In genomic region chr16:67174706-67175231, GRCh38 we compare ENCODE assay signal across 6 cellular contexts. TPM values are rescaled to one million over a fixed set of nuclear protein-coding genes. Genes with fewer than 3 reads are reported as not detected.
DNase-seq lines count a peak whose midpoint lies in the region; ATAC-seq, FAIRE-seq and TF ChIP-seq lines count a peak whose summit lies in the region.

No MANE protein-coding gene starts in this region.

- no peaks in the 10 kb centered on the region for H3K9me3 Mint-ChIP-seq in stimulated activated effector memory CD8-positive, alpha-beta T cell treated with anti-CD3 and anti-CD28 coated beads, Interleukin-12 subunit alpha, Interleukin-12 subunit beta, amount 100 ng/mL, for 72 hours

- TF ChIP-seq CTCF in PC-9 (conservative IDR thresholded peaks at IDR 0.05) (no peak), endothelial cell of umbilical vein (IDR thresholded peaks at IDR 0.05; ENCODE audit: extremely low read depth in 1 of 2, insufficient read depth in 1 of 2, low read depth in 1 of 2, low read length in 2 of 2) (no peak)

- peak overlapping the region; percentile 14 for H3K9ac ChIP-seq in endothelial cell of umbilical vein (replicated peaks; ENCODE audit: extremely low read depth, insufficient read depth, low read length)

- H3K36me3 ChIP-seq in PC-9 (ENCODE audit: low read depth) = no peaks in the 10 kb centered on the region
- H3K36me3 ChIP-seq in endothelial cell of umbilical vein (ENCODE audit: control insufficient read depth in 2 of 2, extremely low read depth in 1 of 2, insufficient read depth in 2 of 2, low read length in 2 of 2) = no peaks in the 10 kb centered on the region

- H3K4me3 Mint-ChIP-seq in stimulated activated effector memory CD8-positive, alpha-beta T cell treated with anti-CD3 and anti-CD28 coated beads, Interleukin-12 subunit alpha, Interleukin-12 subunit beta, amount 100 ng/mL, for 72 hours = peak overlapping the region; percentile 95

- H3K27me3 ChIP-seq in PC-9 (ENCODE audit: insufficient read depth, low read depth) (no peaks in the 10 kb centered on the region), endothelial cell of umbilical vein (ENCODE audit: control insufficient read depth in 2 of 2, insufficient read depth in 2 of 2, low read length in 2 of 2) (no peaks in the 10 kb centered on the region)

- ATAC-seq in stimulated activated effector memory CD8-positive, alpha-beta T cell treated with anti-CD3 and anti-CD28 coated beads, Interleukin-12 subunit alpha, Interleukin-12 subunit beta, amount 100 ng/mL, for 72 hours = no peak

- H3K9me1 ChIP-seq in endothelial cell of umbilical vein (replicated peaks; ENCODE audit: control insufficient read depth, extremely low read depth, insufficient read depth, low read length) = no peaks in the 10 kb centered on the region

- H3K79me2 ChIP-seq in PC-9 (ENCODE audit: low read depth) = peaks cover 15% of the 10 kb centered on the region; the same call in 1 of the 2 replicates
- H3K79me2 ChIP-seq in endothelial cell of umbilical vein (ENCODE audit: control insufficient read depth, insufficient read depth, low read length) = no peaks in the 10 kb centered on the region

- CTCF ChIA-PET in PC-9 (lab: Charles Lee) = no interaction called here
- CTCF ChIA-PET in endothelial cell of umbilical vein (lab: Charles Lee) = interaction anchor here (0.8 to 3.2 kb wide), 9 partner anchors 11 to 344 kb away, joined by 3 to 25 read pairs (median 12); partner anchors contain the start of genes ELMO3, FBXL8, HSF4 and NAE1

- H3K27ac ChIP-seq in PC-9 (peak overlapping the region; percentile 64), endothelial cell of umbilical vein (ENCODE audit: insufficient read depth, low read depth, low read length) (peak overlapping the region; percentile 4)

- TF ChIP-seq POLR2A in endothelial cell of umbilical vein (IDR thresholded peaks at IDR 0.05; ENCODE audit: low read depth, low read length) = no peak

- H3K4me1 ChIP-seq in PC-9 (replicated peaks; ENCODE audit: insufficient read depth) (peaks cover 56% of the 10 kb centered on the region), endothelial cell of umbilical vein (ENCODE audit: control insufficient read depth, extremely low read depth, insufficient read depth, low read length) (peaks cover 26% of the 10 kb centered on the region)

- no TSS peak for BruUV-seq in PC-9 (replicated peaks; lab: Mats Ljungman, UMichigan)
- BruUV-seq in endothelial cell of umbilical vein (replicated peaks; lab: Mats Ljungman, UMichigan) = TSS peak; percentile 6

- H3K4me3 ChIP-seq in PC-9 (peak overlapping the region; percentile 57), endothelial cell of umbilical vein (replicated peaks in 1 of 3; ENCODE audit: insufficient read depth in 1 of 3, low read depth in 1 of 3, low read length in 3 of 3) (peak overlapping the region in 2 of 3 experiments; percentile 27 to 32)

- peaks cover 76% of the 10 kb centered on the region for H3F3A ChIP-seq in PC-9 (ENCODE audit: insufficient read depth, low read depth)

- peak overlapping the region; percentile 93 for H3K27ac Mint-ChIP-seq in stimulated activated effector memory CD8-positive, alpha-beta T cell treated with anti-CD3 and anti-CD28 coated beads, Interleukin-12 subunit alpha, Interleukin-12 subunit beta, amount 100 ng/mL, for 72 hours

- intact Hi-C loops in PC-9 (cut with micrococcal nuclease; ENCODE audit: unreplicated experiment) = loop anchor here (5.0 kb wide), 2 partner anchors 73 to 157 kb away; partner anchors contain the start of genes FHOD1 and SLC9A5
- intact Hi-C loops in endothelial cell of umbilical vein (cut with micrococcal nuclease) = loop anchor here (1.0 kb wide), 1 partner anchor 9 kb away; the partner anchor contains the start of gene MATCAP1
- intact Hi-C loops in posterior vena cava (cut with DNase I) = no loop called here

- POLR2A ChIA-PET in PC-9 (lab: Charles Lee; ENCODE audit: unreplicated experiment) = interaction anchor here (0.6 to 1.0 kb wide), 4 partner anchors 14 to 294 kb away, joined by 3 to 7 read pairs (median 6); partner anchors contain the start of gene FBXL8
- POLR2A ChIA-PET in endothelial cell of umbilical vein (lab: Charles Lee) = no interaction called here

- H3K4me2 ChIP-seq in PC-9 (peak overlapping the region; percentile 91), endothelial cell of umbilical vein (ENCODE audit: insufficient read depth, low read length) (peak overlapping the region; percentile 40)

- H3K36me3 Mint-ChIP-seq in stimulated activated effector memory CD8-positive, alpha-beta T cell treated with anti-CD3 and anti-CD28 coated beads, Interleukin-12 subunit alpha, Interleukin-12 subunit beta, amount 100 ng/mL, for 72 hours = peaks cover 85% of the 10 kb centered on the region

- dilution Hi-C loops in endothelial cell of umbilical vein (cut with MboI; ENCODE audit: extremely low pct_ligation_motif_present, low sequenced_read_pairs) = no loop called here

- H2AFZ ChIP-seq in PC-9 (no peak overlapping the region; the same call in 1 of the 2 replicates), endothelial cell of umbilical vein (ENCODE audit: low read depth, low read length) (no peak overlapping the region)

- H3K9me2 ChIP-seq in PC-9 (ENCODE audit: insufficient read depth) = no peaks in the 10 kb centered on the region

- DNase-seq in PC-9 = no peak
- no peak for DNase-seq in endothelial cell of umbilical vein (ENCODE audit: low read depth, low spot score)
- DNase-seq in stimulated activated effector memory CD8-positive, alpha-beta T cell treated with anti-CD3 and anti-CD28 coated beads, Interleukin-12 subunit alpha, Interleukin-12 subunit beta, amount 100 ng/mL, for 72 hours (ENCODE audit: low spot score in 2 of 2) = peak in 1 of 2 donors; percentile 39
- no peak for DNase-seq in posterior vena cava (ENCODE audit: low spot score)
- DNase-seq in epidermal melanocyte (ENCODE audit: insufficient read length, low spot score) = no peak
- DNase-seq in midbrain (lab: John Stamatoyannopoulos, UW) = no peak

- H3K9me3 ChIP-seq in PC-9 (ENCODE audit: insufficient read depth, low read depth) (no peaks in the 10 kb centered on the region), endothelial cell of umbilical vein (replicated peaks; ENCODE audit: control insufficient read depth, insufficient read depth, low read length) (no peaks in the 10 kb centered on the region)

- H3K4me1 Mint-ChIP-seq in stimulated activated effector memory CD8-positive, alpha-beta T cell treated with anti-CD3 and anti-CD28 coated beads, Interleukin-12 subunit alpha, Interleukin-12 subunit beta, amount 100 ng/mL, for 72 hours = peaks cover 87% of the 10 kb centered on the region

- FAIRE-seq in endothelial cell of umbilical vein (lab: Jason Lieb, UNC) = no peak

- no peaks in the 10 kb centered on the region for H4K20me1 ChIP-seq in PC-9 (ENCODE audit: insufficient read depth)
- H4K20me1 ChIP-seq in endothelial cell of umbilical vein (replicated peaks; ENCODE audit: control insufficient read depth, extremely low read depth, insufficient read depth, low read length) = no peaks in the 10 kb centered on the region

RNA-seq across cellular contexts. Expression of gene NOL3, which starts 4.4 kb away (rescaled TPM):
- total RNA-seq in PC-9 (2021) (68.0 and 76.8 TPM in 2 replicates), endothelial cell of umbilical vein (14.4 and 19.4 TPM in 2 replicates), posterior vena cava (10 to 100 TPM; 18.8 to 31.6 TPM)
- 16.0 and 19.2 TPM in 2 replicates for polyA plus RNA-seq in endothelial cell of umbilical vein
- 10.4 and 14.4 TPM in 2 replicates for polyA plus RNA-seq in endothelial cell of umbilical vein (2011; cell fraction: cytosol; rRNA removed)
- 28.5 and 29.4 TPM in 2 replicates for polyA plus RNA-seq in endothelial cell of umbilical vein (2011; cell fraction: nucleus; rRNA removed)
- polyA plus RNA-seq in endothelial cell of umbilical vein (2012) = 9.2 and 12.4 TPM in 2 replicates
- 7.3 and 9.2 TPM in 2 replicates for polyA minus RNA-seq in endothelial cell of umbilical vein
- 18.3 TPM for polyA minus RNA-seq in endothelial cell of umbilical vein (2011; cell fraction: cytosol; rRNA and poly(A)+ RNA removed)
- 4.4 and 5.7 TPM in 2 replicates for polyA minus RNA-seq in endothelial cell of umbilical vein (2011; cell fraction: nucleus; rRNA and poly(A)+ RNA removed)

RNA-seq across cellular contexts. Expression of gene MATCAP1, which starts 9.0 kb away (rescaled TPM):
- total RNA-seq in PC-9 (2021) = 21.7 and 24.6 TPM in 2 replicates
- 45.8 and 53.3 TPM in 2 replicates for total RNA-seq in endothelial cell of umbilical vein
- polyA plus RNA-seq in endothelial cell of umbilical vein = 44.5 and 49.0 TPM in 2 replicates
- 12.9 and 20.9 TPM in 2 replicates for polyA plus RNA-seq in endothelial cell of umbilical vein (2011; cell fraction: cytosol; rRNA removed)
- polyA plus RNA-seq in endothelial cell of umbilical vein (2011; cell fraction: nucleus; rRNA removed) = 210 and 217 TPM in 2 replicates
- 32.0 and 48.1 TPM in 2 replicates for polyA plus RNA-seq in endothelial cell of umbilical vein (2012)
- 39.9 and 52.2 TPM in 2 replicates for polyA minus RNA-seq in endothelial cell of umbilical vein
- 2.5 TPM for polyA minus RNA-seq in endothelial cell of umbilical vein (2011; cell fraction: cytosol; rRNA and poly(A)+ RNA removed)
- polyA minus RNA-seq in endothelial cell of umbilical vein (2011; cell fraction: nucleus; rRNA and poly(A)+ RNA removed) = 49.8 and 58.9 TPM in 2 replicates
- total RNA-seq in posterior vena cava = 10 to 100 TPM; 18.3 to 22.1 TPM

RNA-seq across cellular contexts. Expression of gene HSF4, which starts 10.2 kb away (rescaled TPM):
- 96.9 and 100 TPM in 2 replicates for total RNA-seq in PC-9 (2021)
- total RNA-seq in endothelial cell of umbilical vein = 4.7 and 5.5 TPM in 2 replicates
- polyA plus RNA-seq in endothelial cell of umbilical vein = 4.8 and 7.9 TPM in 2 replicates
- 0.41 and 0.61 TPM in 2 replicates for polyA plus RNA-seq in endothelial cell of umbilical vein (2011; cell fraction: cytosol; rRNA removed)
- 54.5 and 61.7 TPM in 2 replicates for polyA plus RNA-seq in endothelial cell of umbilical vein (2011; cell fraction: nucleus; rRNA removed)
- 2.7 and 9.2 TPM in 2 replicates for polyA plus RNA-seq in endothelial cell of umbilical vein (2012)
- 0.49 and 3.3 TPM in 2 replicates for polyA minus RNA-seq in endothelial cell of umbilical vein
- 2.7 TPM for polyA minus RNA-seq in endothelial cell of umbilical vein (2011; cell fraction: cytosol; rRNA and poly(A)+ RNA removed)
- polyA minus RNA-seq in endothelial cell of umbilical vein (2011; cell fraction: nucleus; rRNA and poly(A)+ RNA removed) = 3.3 and 13.7 TPM in 2 replicates
- total RNA-seq in posterior vena cava = 10 to 100 TPM; 25.8 to 40.1 TPM

RNA-seq across cellular contexts. Expression of gene FBXL8, which starts 15.0 kb away (rescaled TPM):
- total RNA-seq in PC-9 (2021) = 53.2 and 54.4 TPM in 2 replicates
- 5.4 and 7.0 TPM in 2 replicates for total RNA-seq in endothelial cell of umbilical vein
- 7.4 and 12.8 TPM in 2 replicates for polyA plus RNA-seq in endothelial cell of umbilical vein
- polyA plus RNA-seq in endothelial cell of umbilical vein (2011; cell fraction: cytosol; rRNA removed) = 2.3 and 3.7 TPM in 2 replicates
- polyA plus RNA-seq in endothelial cell of umbilical vein (2011; cell fraction: nucleus; rRNA removed) = 23.9 and 29.6 TPM in 2 replicates
- polyA plus RNA-seq in endothelial cell of umbilical vein (2012) = 2.9 and 4.3 TPM in 2 replicates
- polyA minus RNA-seq in endothelial cell of umbilical vein = 2.4 and 3.6 TPM in 2 replicates
- 4.7 TPM for polyA minus RNA-seq in endothelial cell of umbilical vein (2011; cell fraction: cytosol; rRNA and poly(A)+ RNA removed)
- 2.4 and 10.0 TPM in 2 replicates for polyA minus RNA-seq in endothelial cell of umbilical vein (2011; cell fraction: nucleus; rRNA and poly(A)+ RNA removed)
- 10 to 100 TPM in 1 of 2 donors, 1 to 10 TPM in 1; 9.2 to 13.0 TPM for total RNA-seq in posterior vena cava

RNA-seq across cellular contexts. Expression of gene TRADD, which starts 15.1 kb away (rescaled TPM):
- total RNA-seq in PC-9 (2021) = 38.0 and 50.3 TPM in 2 replicates
- total RNA-seq in endothelial cell of umbilical vein = 15.2 and 17.4 TPM in 2 replicates
- 22.6 and 23.3 TPM in 2 replicates for polyA plus RNA-seq in endothelial cell of umbilical vein
- polyA plus RNA-seq in endothelial cell of umbilical vein (2011; cell fraction: cytosol; rRNA removed) = 11.2 and 16.3 TPM in 2 replicates
- 16.4 and 19.0 TPM in 2 replicates for polyA plus RNA-seq in endothelial cell of umbilical vein (2011; cell fraction: nucleus; rRNA removed)
- polyA plus RNA-seq in endothelial cell of umbilical vein (2012) = 12.3 and 21.4 TPM in 2 replicates
- polyA minus RNA-seq in endothelial cell of umbilical vein = 5.5 and 5.9 TPM in 2 replicates
- 3.2 TPM for polyA minus RNA-seq in endothelial cell of umbilical vein (2011; cell fraction: cytosol; rRNA and poly(A)+ RNA removed)
- 3.7 and 4.8 TPM in 2 replicates for polyA minus RNA-seq in endothelial cell of umbilical vein (2011; cell fraction: nucleus; rRNA and poly(A)+ RNA removed)
- 10 to 100 TPM; 15.6 to 17.4 TPM for total RNA-seq in posterior vena cava

Comparison
In these comparisons a context has a peak if more than half of its experiments do, and no peak if none do; other contexts are left out.
1. intact Hi-C loops: an anchor here in PC-9 (5.0 kb wide) and endothelial cell of umbilical vein (1.0 kb wide); none called in posterior vena cava.